In genomic region chr20:41137412-41138216, GRCh38 we compare ENCODE assay signal across 8 cellular contexts. TPM values are rescaled to one million over a fixed set of nuclear protein-coding genes. Genes with fewer than 3 reads are reported as not detected.
A peak's percentile ranks its signal among the peaks of the same experiment; 100 is the strongest.
DNase-seq lines count a peak whose midpoint lies in the region; ATAC-seq and TF ChIP-seq lines count a peak whose summit lies in the region.

Gene PLCG1, plus strand, starts transcription at chr20:41137543. Its CDS starts 99 bp downstream, at chr20:41137642.

- H3K4me3 Mint-ChIP-seq in neural crest cell, result peak within 1 kb of the TSS; percentile 93

- H3K9me3 ChIP-seq in stomach, result no peaks in the 10 kb centered on the region

- H3K4me1 Mint-ChIP-seq in neural crest cell, result peaks cover 56% of the 10 kb centered on the region

- H3K27me3 Mint-ChIP-seq in neural crest cell (ENCODE audit: low read depth), result peaks cover 3% of the 10 kb centered on the region

- H3K27ac ChIP-seq in RWPE1, result peak within 1 kb of the TSS; percentile 91
- H3K27ac ChIP-seq in stomach, result peak within 1 kb of the TSS; percentile 93 to 98 (median 96)

- 0 to 2% (median 1%) methylated on average over 38 to 89 of the region's 89 CpGs for WGBS in stomach, 5 donors

- intact Hi-C loops in stomach (cut with DNase I; ENCODE audit: low total_unique reads), result no loop called here

- TF ChIP-seq EP300 in stomach (IDR thresholded peaks at IDR 0.05), result no peak

- H3K9me3 Mint-ChIP-seq in neural crest cell, result no peaks in the 10 kb centered on the region

- peak within 1 kb of the TSS; percentile 97 for H3K27ac Mint-ChIP-seq in neural crest cell (ENCODE audit: unreplicated experiment)

- H3K4me3 ChIP-seq in fibroblast of villous mesenchyme (ENCODE audit: low read depth, low read length), result peak within 1 kb of the TSS; percentile 59
- H3K4me3 ChIP-seq in stomach, result peak within 1 kb of the TSS; percentile 74 to 91 (median 82)

- peak; percentile 52 for ATAC-seq in GM21619 (IDR thresholded peaks at IDR 0.05; ENCODE audit: unreplicated experiment)

- DNase-seq in DMS153 (lab: John Stamatoyannopoulos, UW), result peak; percentile 28
- DNase-seq in KG1 (lab: John Stamatoyannopoulos, UW), result peak; percentile 77
- peak; percentile 92 for DNase-seq in RWPE1 (ENCODE audit: low spot score)
- DNase-seq in activated effector memory CD4-positive, alpha-beta T cell treated with anti-CD3 and anti-CD28 coated beads, Interleukin-2, amount 50 U/mL, for 16 hours, result peak; percentile 92
- peak; percentile 70 for DNase-seq in fibroblast of villous mesenchyme (ENCODE audit: low read depth)
- DNase-seq in neural crest cell (ENCODE audit: low read depth, low spot score), result peak; percentile 78
- DNase-seq in stomach, result peak; percentile 84

- TF ChIP-seq CTCF in RWPE1 (conservative IDR thresholded peaks at IDR 0.05; ENCODE audit: low read depth), result no peak
- TF ChIP-seq CTCF in fibroblast of villous mesenchyme (IDR thresholded peaks at IDR 0.05; ENCODE audit: insufficient read depth, low read depth, low read length), result no peak
- TF ChIP-seq CTCF in neural crest cell (conservative IDR thresholded peaks at IDR 0.05), result no peak
- no peak for TF ChIP-seq CTCF in stomach (IDR thresholded peaks at IDR 0.05)

- H3K36me3 Mint-ChIP-seq in neural crest cell (ENCODE audit: low read depth), result no peaks in the 10 kb centered on the region

- POLR2A ChIA-PET in RWPE1 (lab: Yijun Ruan, JAX; ENCODE audit: low non-redundant PET), result interaction anchor here (0.6 kb wide), 1 partner anchor 52 kb away, joined by 9 read pairs; no protein-coding TSS in a partner anchor

- H3K27me3 ChIP-seq in stomach, result no peaks in the 10 kb centered on the region

- CTCF ChIA-PET in RWPE1 (lab: Yijun Ruan, JAX), result interaction anchor here (0.6 to 3.7 kb wide), 4 partner anchors 14 to 120 kb away, joined by 3 to 21 read pairs (median 4); no protein-coding TSS in a partner anchor

- no peaks in the 10 kb centered on the region for H3K36me3 ChIP-seq in stomach

- peaks cover 42 to 63% (median 59%) of the 10 kb centered on the region in 4 donors for H3K4me1 ChIP-seq in stomach

- TF ChIP-seq POLR2A in stomach (IDR thresholded peaks at IDR 0.05), result no peak

RNA-seq across cellular contexts. Expression of gene PLCG1, which starts in this region (rescaled TPM):
- 60.9 and 94.7 TPM in 2 replicates for total RNA-seq in fibroblast of villous mesenchyme
- total RNA-seq in neural crest cell, result 297 and 320 TPM in 2 replicates
- 100 to 1,000 TPM in 2 of 5 donors, 10 to 100 TPM in 3; 37.9 to 576 (median 86.1) TPM for total RNA-seq in stomach
- 10 to 100 TPM; 16.3 to 32.9 (median 17.5) TPM for polyA plus RNA-seq in stomach

Comparison
In these comparisons a context has a peak if more than half of its experiments do, and no peak if none do; other contexts are left out.
1. Peak in every context shown above with its lines: DNase-seq, ATAC-seq, H3K4me3 ChIP-seq and H3K27ac ChIP-seq.
2. DNase-seq: peak in every context shown above with its lines; median percentile 92 in RWPE1; 92 in activated effector memory CD4-positive, alpha-beta T cell treated with anti-CD3 and anti-CD28 coated beads, Interleukin-2, amount 50 U/mL, for 16 hours; 84 in stomach; 78 in neural crest cell; 77 in KG1; 70 in fibroblast of villous mesenchyme; 28 in DMS153.